ENCODE assay signal across 12 cellular contexts in the genomic region with DNA sequence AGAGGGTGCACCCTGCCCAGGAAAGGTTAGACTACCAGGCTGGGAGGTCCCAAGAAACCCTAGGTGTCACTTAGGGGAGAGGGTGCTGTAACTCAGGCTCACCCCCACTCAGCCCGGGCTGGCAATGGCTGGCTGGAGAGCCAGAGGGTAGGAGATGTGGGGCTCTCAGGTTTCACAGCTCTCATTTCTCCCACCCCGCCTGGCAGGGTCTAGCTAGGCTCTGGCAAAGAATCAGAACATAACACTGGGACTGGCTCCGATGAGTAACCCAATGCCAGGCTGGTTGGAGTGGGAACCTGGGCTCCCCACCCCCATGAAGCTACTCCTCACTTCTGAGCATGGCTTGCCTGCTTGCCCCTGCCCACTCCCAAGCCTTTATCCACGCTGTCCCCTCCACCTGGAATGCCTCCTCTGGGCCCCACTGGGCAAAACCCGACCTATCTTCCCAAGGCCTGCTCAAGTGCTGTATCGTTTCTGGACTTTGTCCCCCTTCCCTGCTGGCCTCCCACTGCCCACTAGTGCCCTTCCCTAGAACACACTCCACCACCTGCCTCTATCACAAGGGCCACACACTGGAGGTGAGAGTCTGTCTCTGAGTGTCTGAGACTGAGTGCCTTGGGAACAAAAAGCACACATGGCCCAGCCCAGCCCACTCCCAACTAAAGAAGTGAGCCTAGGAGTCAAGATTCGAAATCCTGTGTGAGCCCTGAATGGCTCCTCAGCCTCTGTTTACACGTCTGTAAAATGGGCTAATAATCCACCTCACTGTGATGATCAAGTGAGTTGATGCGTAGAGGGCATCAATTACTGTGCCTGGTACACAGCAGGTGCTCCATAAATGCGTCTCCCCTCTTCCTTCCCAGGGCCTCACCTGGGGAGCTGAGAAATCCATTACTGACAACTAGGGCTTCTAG.
DNase-seq lines count a peak whose midpoint lies in the region; ATAC-seq and TF ChIP-seq lines count a peak whose summit lies in the region.
"Had no signal": no experiment of that assay in that cellular context is flagged by ENCODE, and none has a peak within 500 bp of the region (broad histone marks: within the 10 kb centered on the region; RNA-seq: fewer than 3 reads in every experiment).

No MANE protein-coding gene starts in this region.

- no peak overlapping the region for H3K27ac ChIP-seq in RWPE2 (ENCODE audit: poor library complexity, severe bottlenecking)
- H3K27ac ChIP-seq: body of pancreas had no signal

- TF ChIP-seq CTCF in RWPE2 (IDR thresholded peaks at IDR 0.05; ENCODE audit: poor library complexity, severe bottlenecking) = no peak

- H3K27me3 ChIP-seq in RWPE2 (ENCODE audit: insufficient read depth, poor library complexity, severe bottlenecking) = no peaks in the 10 kb centered on the region
- H3K27me3 ChIP-seq: body of pancreas, esophagus squamous epithelium had no signal

- ATAC-seq in RWPE2 (ENCODE audit: low read depth) (0 out of 3 replicates have a peak, but pooled peaks have one; percentile 2), HG02571 (IDR thresholded peaks at IDR 0.05; ENCODE audit: unreplicated experiment) (no peak), GM18520 (IDR thresholded peaks at IDR 0.05; ENCODE audit: unreplicated experiment) (no peak)
- ATAC-seq: body of pancreas had no signal

- H3K4me1 ChIP-seq in RWPE2 (ENCODE audit: insufficient read depth, poor library complexity, severe bottlenecking) = peaks cover 25% of the 10 kb centered on the region

- DNase-seq in AG08396 (ENCODE audit: low spot score) (peak; percentile 29), EH (ENCODE audit: low read depth) (peak; percentile 20), RWPE2 (ENCODE audit: low spot score) (no peak), left kidney (ENCODE audit: low read depth, low spot score) (peak; percentile 73), GM03348 (ENCODE audit: low spot score) (no peak)
- DNase-seq in activated CD8-positive, alpha-beta memory T cell treated with anti-CD3 and anti-CD28 coated beads, Interleukin-2, amount 50 U/mL, for 4 hours = no peak
- DNase-seq: activated CD4-positive, alpha-beta T cell treated with anti-CD3 and anti-CD28 coated beads for 48 hours; esophagus squamous epithelium; NCI-H1105 treated with DMSO at 0.1 percent for 48 hours had no signal

- H3K36me3 ChIP-seq in RWPE2 (ENCODE audit: low read depth) = no peaks in the 10 kb centered on the region
- H3K36me3 ChIP-seq: esophagus squamous epithelium had no signal

- no peaks in the 10 kb centered on the region for H3K9me3 ChIP-seq in RWPE2 (ENCODE audit: severe bottlenecking)
- H3K9me3 ChIP-seq: body of pancreas, esophagus squamous epithelium had no signal

- H3K4me3 ChIP-seq in RWPE2 (ENCODE audit: severe bottlenecking) = no peak overlapping the region
- H3K4me3 ChIP-seq: body of pancreas, esophagus squamous epithelium had no signal

Comparison
In these comparisons a context has a peak if more than half of its experiments do, and no peak if none do; other contexts are left out.
1. DNase-seq: peak in AG08396 (single experiment), EH (single experiment) and left kidney (single experiment); none in RWPE2 (single experiment), activated CD8-positive, alpha-beta memory T cell treated with anti-CD3 and anti-CD28 coated beads, Interleukin-2, amount 50 U/mL, for 4 hours (single experiment) and GM03348 (single experiment).